ENCODE assay signal across 1 cellular context in genomic region chr1:27021347-27022031, GRCh38.
TF ChIP-seq lines count a peak whose summit lies in the region.

No MANE protein-coding gene starts in this region.

TF ChIP-seq in K562, 482 proteins besides CTCF, POLR2A, EP300 and RAD21 (continued from another document and continues in another):
- no peak for TF ChIP-seq ZBTB40 (IDR thresholded peaks at IDR 0.05)
- TF ChIP-seq ZBTB40 (CRISPR knock-in tag; IDR thresholded peaks at IDR 0.05) = no peak
- TF ChIP-seq CREB5 (CRISPR knock-in tag; IDR thresholded peaks at IDR 0.05) = no peak
- no peak for TF ChIP-seq FIP1L1 (IDR thresholded peaks at IDR 0.05; ENCODE audit: low read depth, low read length, poor library complexity, severe bottlenecking)
- TF ChIP-seq ASH1L (IDR thresholded peaks at IDR 0.05; ENCODE audit: borderline replicate concordance, low read depth, partially characterized antibody) = no peak
- no peak for TF ChIP-seq RBM15 (IDR thresholded peaks at IDR 0.05; ENCODE audit: insufficient read depth, low read length)
- no peak for TF ChIP-seq HNRNPLL (IDR thresholded peaks at IDR 0.05; ENCODE audit: low read depth, low read length, poor library complexity, severe bottlenecking)
- TF ChIP-seq THAP12 (CRISPR knock-in tag; IDR thresholded peaks at IDR 0.05) = no peak
- TF ChIP-seq NFXL1 (CRISPR knock-in tag; IDR thresholded peaks at IDR 0.05) = no peak
- TF ChIP-seq ZNF146 (CRISPR knock-in tag; IDR thresholded peaks at IDR 0.05; ENCODE audit: unreplicated experiment) = no peak
- TF ChIP-seq ZNF197 (CRISPR knock-in tag; IDR thresholded peaks at IDR 0.05; ENCODE audit: low read depth) = peak; percentile 75; the same call in 1 of the 2 replicates
- no peak for TF ChIP-seq FOS (IDR thresholded peaks at IDR 0.05; ENCODE audit: extremely low read depth, insufficient read length)
- no peak for TF ChIP-seq ARHGAP35 (IDR thresholded peaks at IDR 0.05; ENCODE audit: partially characterized antibody)
- TF ChIP-seq PYGO2 (tag; IDR thresholded peaks at IDR 0.05) = peak; percentile 70; the same call in 1 of the 2 replicates
- TF ChIP-seq RFX5 (IDR thresholded peaks at IDR 0.05; ENCODE audit: low read depth, low read length) = no peak
- no peak for TF ChIP-seq NFIX (CRISPR knock-in tag; IDR thresholded peaks at IDR 0.05; ENCODE audit: low read depth)
- TF ChIP-seq FOSL1 (tag; conservative IDR thresholded peaks at IDR 0.05) = peak; percentile 50
- no peak for TF ChIP-seq ARID3A (IDR thresholded peaks at IDR 0.05; ENCODE audit: borderline replicate concordance, low read depth, low read length)
- no peak for TF ChIP-seq PTTG1 (tag; IDR thresholded peaks at IDR 0.05; ENCODE audit: low read depth)
- no peak for TF ChIP-seq SETDB1 (IDR thresholded peaks at IDR 0.05; ENCODE audit: low read length)
- peak; percentile 23; the same call in 1 of the 2 replicates for TF ChIP-seq VEZF1 (CRISPR knock-in tag; IDR thresholded peaks at IDR 0.05)
- TF ChIP-seq DACH1 (IDR thresholded peaks at IDR 0.05; ENCODE audit: partially characterized antibody) = no peak
- TF ChIP-seq KLF13 (tag; IDR thresholded peaks at IDR 0.05; ENCODE audit: borderline replicate concordance, low read depth) = no peak
- TF ChIP-seq KDM4B (IDR thresholded peaks at IDR 0.05; ENCODE audit: borderline replicate concordance in 2 of 2, low read depth in 1 of 2) = no peak
- TF ChIP-seq MBD2 (IDR thresholded peaks at IDR 0.05; ENCODE audit: borderline replicate concordance, low read depth) = no peak
- no peak for TF ChIP-seq ETS1 (conservative IDR thresholded peaks at IDR 0.05; ENCODE audit: control insufficient read depth, low read depth, low read length)
- no peak for TF ChIP-seq ZNF764 (CRISPR knock-in tag; IDR thresholded peaks at IDR 0.05; ENCODE audit: low read depth)
- TF ChIP-seq PPARD (CRISPR knock-in tag; IDR thresholded peaks at IDR 0.05) = no peak
- TF ChIP-seq CEBPG (CRISPR knock-in tag; IDR thresholded peaks at IDR 0.05) = no peak
- no peak for TF ChIP-seq CEBPG (tag; conservative IDR thresholded peaks at IDR 0.05 in 1 of 2, IDR thresholded peaks at IDR 0.05 in 1 of 2)
- TF ChIP-seq SREBF2 (CRISPR knock-in tag; IDR thresholded peaks at IDR 0.05) = no peak
- no peak for TF ChIP-seq PREB (CRISPR knock-in tag; IDR thresholded peaks at IDR 0.05)
- TF ChIP-seq ZBTB7A (IDR thresholded peaks at IDR 0.05; ENCODE audit: borderline replicate concordance, control insufficient read depth, low read depth, low read length) = peak; percentile 50; the same call in 1 of the 2 replicates
- no peak for TF ChIP-seq THRAP3 (IDR thresholded peaks at IDR 0.05; ENCODE audit: borderline replicate concordance)
- no peak for TF ChIP-seq ZNF444 (CRISPR knock-in tag; IDR thresholded peaks at IDR 0.05)
- no peak for TF ChIP-seq ZNF23 (CRISPR knock-in tag; IDR thresholded peaks at IDR 0.05)
- no peak for TF ChIP-seq EP400 (IDR thresholded peaks at IDR 0.05)
- no peak for TF ChIP-seq ARID4B (CRISPR knock-in tag; IDR thresholded peaks at IDR 0.05)
- no peak for TF ChIP-seq HDAC1 (IDR thresholded peaks at IDR 0.05)
